Comparison of ENCODE assay signal across 8 cellular contexts in the genomic region with DNA sequence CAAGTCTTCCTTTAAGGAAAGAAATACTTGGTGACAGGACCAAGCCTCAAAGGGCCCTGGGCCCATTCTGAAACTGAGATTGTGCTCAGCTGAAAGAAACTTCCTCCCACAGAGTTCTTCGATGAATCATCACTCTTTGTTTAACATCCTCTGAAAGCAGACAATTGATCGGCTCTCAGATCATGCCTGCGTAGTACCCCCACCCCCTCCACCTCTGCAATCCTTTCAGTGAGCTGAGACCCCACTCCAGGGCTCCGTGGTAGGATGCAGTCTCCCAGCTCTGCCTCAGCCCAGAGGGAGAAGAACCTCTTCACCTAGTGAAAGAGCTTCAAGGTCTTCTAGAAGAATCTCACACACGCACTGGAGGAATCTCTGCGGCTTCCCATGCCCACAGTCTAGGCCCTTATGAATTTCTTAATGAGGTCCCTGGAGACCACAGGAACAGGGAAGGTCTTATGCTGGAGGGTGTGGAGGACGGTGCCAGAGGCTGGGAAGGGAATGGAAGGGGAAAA.
DNase-seq lines count a peak whose midpoint lies in the region; ATAC-seq lines count a peak whose summit lies in the region.

No MANE protein-coding gene starts in this region.

- DNase-seq in GM19240 (ENCODE audit: insufficient read length, low spot score) (peak; percentile 23), iris pigment epithelial cell (ENCODE audit: low read depth) (peak; percentile 59), occipital lobe (lab: John Stamatoyannopoulos, UW) (no peak), epidermal melanocyte (ENCODE audit: insufficient read length, low spot score) (no peak), midbrain (lab: John Stamatoyannopoulos, UW) (no peak)
- DNase-seq in activated CD8-positive, alpha-beta T cell treated with anti-CD3 and anti-CD28 coated beads, Interleukin-2, amount 10 ng/mL, durations not matched to agents 7 days and 5 days: peak; percentile 44

- POLR2A ChIA-PET in activated CD8-positive, alpha-beta T cell treated with anti-CD3 and anti-CD28 coated beads, Interleukin-2, amount 10 ng/mL, durations not matched to agents 7 days and 5 days (lab: Charles Lee): interaction anchor here (0.6 kb wide), 1 partner anchor 212 kb away, joined by 3 read pairs; no protein-coding TSS in a partner anchor

- H3K27me3 Mint-ChIP-seq in activated CD8-positive, alpha-beta T cell treated with anti-CD3 and anti-CD28 coated beads, Interleukin-2, amount 10 ng/mL, durations not matched to agents 7 days and 5 days (ENCODE audit: low read depth): peaks cover 22% of the 10 kb centered on the region

- H3K9me3 Mint-ChIP-seq in activated CD8-positive, alpha-beta T cell treated with anti-CD3 and anti-CD28 coated beads, Interleukin-2, amount 10 ng/mL, durations not matched to agents 7 days and 5 days (ENCODE audit: insufficient read depth): no peaks in the 10 kb centered on the region

- ATAC-seq in HG03135 (IDR thresholded peaks at IDR 0.05; ENCODE audit: unreplicated experiment) (peak; percentile 53), HG03520 (IDR thresholded peaks at IDR 0.05; ENCODE audit: unreplicated experiment) (no peak)
- no peak for ATAC-seq in activated CD8-positive, alpha-beta T cell treated with anti-CD3 and anti-CD28 coated beads, Interleukin-2, amount 10 ng/mL, durations not matched to agents 7 days and 5 days

- peaks cover 16% of the 10 kb centered on the region for H3K36me3 Mint-ChIP-seq in activated CD8-positive, alpha-beta T cell treated with anti-CD3 and anti-CD28 coated beads, Interleukin-2, amount 10 ng/mL, durations not matched to agents 7 days and 5 days (ENCODE audit: low read depth)

- H3K4me3 Mint-ChIP-seq in activated CD8-positive, alpha-beta T cell treated with anti-CD3 and anti-CD28 coated beads, Interleukin-2, amount 10 ng/mL, durations not matched to agents 7 days and 5 days: no peak overlapping the region

- CTCF ChIA-PET in activated CD8-positive, alpha-beta T cell treated with anti-CD3 and anti-CD28 coated beads, Interleukin-2, amount 10 ng/mL, durations not matched to agents 7 days and 5 days (lab: Charles Lee): interaction anchor here (1.5 kb wide), 1 partner anchor 50 kb away, joined by 4 read pairs; no protein-coding TSS in a partner anchor

- H3K27ac Mint-ChIP-seq in activated CD8-positive, alpha-beta T cell treated with anti-CD3 and anti-CD28 coated beads, Interleukin-2, amount 10 ng/mL, durations not matched to agents 7 days and 5 days: peak overlapping the region; percentile 2

- peaks cover 48% of the 10 kb centered on the region for H3K4me1 Mint-ChIP-seq in activated CD8-positive, alpha-beta T cell treated with anti-CD3 and anti-CD28 coated beads, Interleukin-2, amount 10 ng/mL, durations not matched to agents 7 days and 5 days (ENCODE audit: low read depth)

Comparison
In these comparisons a context has a peak if more than half of its experiments do, and no peak if none do; other contexts are left out.
1. DNase-seq: peak in GM19240 (single experiment), activated CD8-positive, alpha-beta T cell treated with anti-CD3 and anti-CD28 coated beads, Interleukin-2, amount 10 ng/mL, durations not matched to agents 7 days and 5 days (single experiment) and iris pigment epithelial cell (single experiment); none in occipital lobe (single experiment), epidermal melanocyte (single experiment) and midbrain (single experiment).